ENCODE assay signal across 8 cellular contexts in genomic region chr5:142107729-142108431, GRCh38. TPM values are rescaled to one million over a fixed set of nuclear protein-coding genes. Genes with fewer than 3 reads are reported as not detected.
DNase-seq lines count a peak whose midpoint lies in the region; ATAC-seq and TF ChIP-seq lines count a peak whose summit lies in the region.

No MANE protein-coding gene starts in this region.

- intact Hi-C loops in CD8-positive, alpha-beta T cell (cut with DNase I, micrococcal nuclease): loop anchor here (1.0 to 10.0 kb wide), 8 partner anchors 13 to 1297 kb away; partner anchors contain the start of genes GNPDA1 (in 2 of the 2), NR3C1 (in 1 of the 2) and RNF14 (in 1 of the 2)
- intact Hi-C loops in Panc1 (cut with micrococcal nuclease; ENCODE audit: unreplicated experiment): no loop called here

- peak overlapping the region; percentile 99 for H3K27ac Mint-ChIP-seq in CD8-positive, alpha-beta T cell
- peak overlapping the region; percentile 74 for H3K27ac Mint-ChIP-seq in endothelial cell (ENCODE audit: unreplicated experiment)

- peak overlapping the region; percentile 100 for H2AFZ ChIP-seq in osteoblast (ENCODE audit: low read length)

- no peaks in the 10 kb centered on the region for H3K27me3 Mint-ChIP-seq in CD8-positive, alpha-beta T cell (ENCODE audit: low read depth)
- no peaks in the 10 kb centered on the region for H3K27me3 Mint-ChIP-seq in endothelial cell (ENCODE audit: unreplicated experiment)

- peak overlapping the region; percentile 4 for H3K4me3 ChIP-seq in CD8-positive, alpha-beta T cell (ENCODE audit: low read depth, low read length)
- H3K4me3 ChIP-seq in Panc1 (ENCODE audit: low read depth in 2 of 2, low read length in 2 of 2) (peak overlapping the region; percentile 44 to 70), osteoblast (ENCODE audit: insufficient read depth, low read length) (peak overlapping the region; percentile 90)

- BruUV-seq in Panc1 (replicated peaks; lab: Mats Ljungman, UMichigan): no TSS peak

- peaks cover 22% of the 10 kb centered on the region for H3K36me3 Mint-ChIP-seq in CD8-positive, alpha-beta T cell
- H3K36me3 Mint-ChIP-seq in endothelial cell (ENCODE audit: low read depth, unreplicated experiment): peaks cover 3% of the 10 kb centered on the region

- no peaks in the 10 kb centered on the region for H3K9me3 ChIP-seq in CD8-positive, alpha-beta T cell (ENCODE audit: low read length)
- no peaks in the 10 kb centered on the region for H3K9me3 ChIP-seq in Panc1 (ENCODE audit: control insufficient read depth, insufficient read depth, low read depth, low read length)
- no peaks in the 10 kb centered on the region for H3K9me3 ChIP-seq in osteoblast (ENCODE audit: low read depth, low read length)

- no peaks in the 10 kb centered on the region for H3K27me3 ChIP-seq in CD8-positive, alpha-beta T cell (ENCODE audit: insufficient read depth, low read length)
- no peaks in the 10 kb centered on the region for H3K27me3 ChIP-seq in Panc1 (ENCODE audit: control insufficient read depth, insufficient read depth, low read length)
- H3K27me3 ChIP-seq in osteoblast (ENCODE audit: insufficient read depth, low read length): no peaks in the 10 kb centered on the region

- peak overlapping the region; percentile 95 for H3K27ac ChIP-seq in CD8-positive, alpha-beta T cell (ENCODE audit: low read depth, low read length)
- H3K27ac ChIP-seq in Panc1 (ENCODE audit: low read length) (peak overlapping the region; percentile 90), osteoblast (ENCODE audit: low read depth, low read length) (peak overlapping the region; percentile 88)

- H3K4me3 Mint-ChIP-seq in CD8-positive, alpha-beta T cell: peak overlapping the region; percentile 87
- peak overlapping the region; percentile 91 for H3K4me3 Mint-ChIP-seq in endothelial cell (ENCODE audit: unreplicated experiment)

- no peaks in the 10 kb centered on the region for H3K36me3 ChIP-seq in CD8-positive, alpha-beta T cell (ENCODE audit: insufficient read depth, low read length)
- no peaks in the 10 kb centered on the region; the same call in none of the 2 replicates for H3K36me3 ChIP-seq in Panc1 (ENCODE audit: control insufficient read depth, insufficient read depth, low read length)
- H3K36me3 ChIP-seq in osteoblast (ENCODE audit: insufficient read depth, low read length): no peaks in the 10 kb centered on the region

- CTCF ChIA-PET in CD8-positive, alpha-beta T cell (lab: Charles Lee): interaction anchor here (0.7 to 4.4 kb wide), 6 partner anchors 12 to 139 kb away, joined by 3 to 49 read pairs (median 8); partner anchors contain the start of genes GNPDA1 and RNF14
- CTCF ChIA-PET in Panc1 (lab: Charles Lee): interaction anchor here (0.6 kb wide), 1 partner anchor 14 kb away, joined by 4 read pairs; no protein-coding TSS in a partner anchor

- H3K4me1 ChIP-seq in CD8-positive, alpha-beta T cell (ENCODE audit: insufficient read depth, low read length): peaks cover 74% of the 10 kb centered on the region
- peaks cover 19% of the 10 kb centered on the region for H3K4me1 ChIP-seq in Panc1 (ENCODE audit: control insufficient read depth, insufficient read depth, low read length)
- peaks cover 13% of the 10 kb centered on the region for H3K4me1 ChIP-seq in osteoblast (ENCODE audit: insufficient read depth, low read length)

- DNase-seq in CD8-positive, alpha-beta T cell: no peak
- DNase-seq in Panc1 (ENCODE audit: low read depth, low spot score): no peak
- DNase-seq in endothelial cell (ENCODE audit: low spot score): no peak
- DNase-seq in osteoblast (ENCODE audit: insufficient read length, low spot score, missing footprints): peak; percentile 27
- DNase-seq in D341Med (ENCODE audit: low spot score): no peak
- DNase-seq in NOMO-1 treated with dmso at 0.1 percent for 144 hours (lab: John Stamatoyannopoulos, UW; ENCODE audit: unreplicated experiment): no peak
- no peak for DNase-seq in activated CD4-positive, alpha-beta T cell treated with anti-CD3 and anti-CD28 coated beads, Interleukin-2, amount 50 U/mL, for 4 hours

- peak overlapping the region; percentile 98 for H3K4me2 ChIP-seq in osteoblast (ENCODE audit: insufficient read depth, low read length)

- in situ Hi-C loops in Panc1 (cut with HindIII; ENCODE audit: low pct_unique_long_range_greater_than_20kb, low sequenced_read_pairs): no loop called here

- no peak for TF ChIP-seq CTCF in CD8-positive, alpha-beta T cell (IDR thresholded peaks at IDR 0.05)
- TF ChIP-seq CTCF in Panc1 (IDR thresholded peaks at IDR 0.05): no peak
- TF ChIP-seq CTCF in endothelial cell (IDR thresholded peaks at IDR 0.05; ENCODE audit: unreplicated experiment): no peak
- no peak for TF ChIP-seq CTCF in osteoblast (IDR thresholded peaks at IDR 0.05; ENCODE audit: extremely low read depth, low read depth, low read length)

- peaks cover 26% of the 10 kb centered on the region for H4K20me1 ChIP-seq in osteoblast (ENCODE audit: insufficient read depth, low read length)

- H3K79me2 ChIP-seq in osteoblast (ENCODE audit: insufficient read depth, low read length): peaks cover 38% of the 10 kb centered on the region

- H3K4me1 Mint-ChIP-seq in CD8-positive, alpha-beta T cell (ENCODE audit: low read depth): peaks cover 67% of the 10 kb centered on the region
- H3K4me1 Mint-ChIP-seq in endothelial cell (ENCODE audit: unreplicated experiment): peaks cover 14% of the 10 kb centered on the region

- ATAC-seq in CD8-positive, alpha-beta T cell: no peak
- ATAC-seq in Panc1: no peak
- no peak for ATAC-seq in activated CD4-positive, CD25-positive, alpha-beta regulatory T cell treated with anti-CD3 and anti-CD28 coated beads, Interleukin-2, amount 50 U/mL, for 24 hours

- no peaks in the 10 kb centered on the region for H3K9me3 Mint-ChIP-seq in CD8-positive, alpha-beta T cell
- no peaks in the 10 kb centered on the region for H3K9me3 Mint-ChIP-seq in endothelial cell (ENCODE audit: unreplicated experiment)

- POLR2A ChIA-PET in CD8-positive, alpha-beta T cell (lab: Charles Lee): interaction anchor here (0.6 to 4.0 kb wide), 12 partner anchors 10 to 139 kb away, joined by 3 to 47 read pairs (median 6); partner anchors contain the start of genes GNPDA1 and RNF14
- POLR2A ChIA-PET in Panc1 (lab: Charles Lee): interaction anchor here (0.6 kb wide), 1 partner anchor 35 kb away, joined by 5 read pairs; no protein-coding TSS in a partner anchor

RNA-seq across cellular contexts. Expression of gene NDFIP1, which starts 0.7 kb away (rescaled TPM):
- total RNA-seq in CD8-positive, alpha-beta T cell: 100 to 1,000 TPM; 156 to 167 TPM
- 40.9 TPM for total RNA-seq in Panc1 (2021; ENCODE audit: unreplicated experiment)
- 66.3 TPM for polyA plus RNA-seq in Panc1 (2012; ENCODE audit: insufficient read length)
- total RNA-seq in endothelial cell (ENCODE audit: unreplicated experiment): 34.8 TPM
- total RNA-seq in osteoblast: 87.5 and 115 TPM in 2 replicates

Comparison
In these comparisons a context has a peak if more than half of its experiments do, and no peak if none do; other contexts are left out.
1. H3K4me3 ChIP-seq: peak in every context shown above with its lines; median percentile 90 in osteoblast; 57 in Panc1; 4 in CD8-positive, alpha-beta T cell.